ENCODE assay signal across 11 cellular contexts in the genomic region with DNA sequence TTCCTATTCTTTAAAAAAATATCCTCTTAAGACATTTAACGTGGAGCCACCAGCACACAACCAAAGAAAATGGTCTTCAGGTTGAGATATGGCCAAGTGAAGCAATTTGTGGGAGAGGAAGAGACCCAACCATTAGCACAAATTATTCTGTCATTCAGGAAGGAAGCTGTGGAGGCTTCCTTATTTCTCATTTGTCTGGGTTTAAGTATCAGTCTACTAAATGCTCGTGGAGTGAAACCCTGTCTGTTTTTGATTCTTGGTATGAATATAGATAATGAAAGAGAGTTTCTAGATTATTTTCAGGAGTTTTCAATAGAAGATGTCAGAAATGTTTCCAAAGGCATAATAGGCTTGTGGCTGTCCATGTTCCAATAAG.
DNase-seq lines count a peak whose midpoint lies in the region; ATAC-seq and TF ChIP-seq lines count a peak whose summit lies in the region.
"Had no signal": no experiment of that assay in that cellular context is flagged by ENCODE, and none has a peak within 500 bp of the region (broad histone marks: within the 10 kb centered on the region; RNA-seq: fewer than 3 reads in every experiment).

No MANE protein-coding gene starts in this region.

- peak overlapping the region; percentile 54; the same call in 1 of the 2 replicates for H2AFZ ChIP-seq in Loucy (ENCODE audit: low read length)
- H2AFZ ChIP-seq: parathyroid adenoma had no signal

- peaks cover 18% of the 10 kb centered on the region for H3K9me3 Mint-ChIP-seq in activated T-cell treated with anti-CD3 and anti-CD28 coated beads, Interleukin-2, amount 50 U/mL, for 24 hours

- ATAC-seq in Right ventricle myocardium superior (ENCODE audit: poor library complexity) = peak; percentile 59

- peak overlapping the region; percentile 38 for H3K9ac ChIP-seq in Loucy (ENCODE audit: low read depth, low read length, poor library complexity, severe bottlenecking)
- H3K9ac ChIP-seq: parathyroid adenoma had no signal

- H3K27ac ChIP-seq in temporal lobe (ENCODE audit: low read depth, low read length) = peak overlapping the region; percentile 27
- H3K27ac ChIP-seq: parathyroid adenoma, RWPE1 had no signal

- H3K4me3 Mint-ChIP-seq in activated T-cell treated with anti-CD3 and anti-CD28 coated beads, Interleukin-2, amount 50 U/mL, for 24 hours = peak overlapping the region; percentile 38

- peaks cover 25% of the 10 kb centered on the region for H3K4me1 Mint-ChIP-seq in activated T-cell treated with anti-CD3 and anti-CD28 coated beads, Interleukin-2, amount 50 U/mL, for 24 hours (ENCODE audit: low read depth)

- no peaks in the 10 kb centered on the region for H3K9me2 ChIP-seq in Loucy (replicated peaks; ENCODE audit: low read depth, low read length)

- H3K4me2 ChIP-seq in Loucy (ENCODE audit: low read depth, low read length, poor library complexity, severe bottlenecking) = peak overlapping the region; percentile 73

- peaks cover 18% of the 10 kb centered on the region; the same call in 1 of the 2 replicates for H3K9me3 ChIP-seq in Loucy (ENCODE audit: insufficient read depth, low read depth, low read length)

- intact Hi-C loops in Right ventricle myocardium superior (cut with DNase I) (no loop called here), posterior cingulate gyrus (cut with DNase I) (no loop called here)

- peak overlapping the region; percentile 64 for H3K27ac Mint-ChIP-seq in activated T-cell treated with anti-CD3 and anti-CD28 coated beads, Interleukin-2, amount 50 U/mL, for 24 hours

- H3K36me3 ChIP-seq in Loucy (ENCODE audit: insufficient read depth, low read length) = no peaks in the 10 kb centered on the region

- no peaks in the 10 kb centered on the region for H4K20me1 ChIP-seq in Loucy (ENCODE audit: insufficient read depth, low read length, poor library complexity, severe bottlenecking)

- no peaks in the 10 kb centered on the region for H3K36me3 Mint-ChIP-seq in activated T-cell treated with anti-CD3 and anti-CD28 coated beads, Interleukin-2, amount 50 U/mL, for 24 hours (ENCODE audit: low read depth)

- peak overlapping the region; percentile 53 for H3K4me3 ChIP-seq in Loucy (ENCODE audit: low read length, poor library complexity, severe bottlenecking)

- peaks cover 32% of the 10 kb centered on the region for H3K4me1 ChIP-seq in Loucy (ENCODE audit: insufficient read depth, low read length, poor library complexity, severe bottlenecking)
- H3K4me1 ChIP-seq: parathyroid adenoma had no signal

- no peak for DNase-seq in activated T-cell treated with anti-CD3 and anti-CD28 coated beads, Interleukin-2, amount 50 U/mL, for 24 hours
- DNase-seq in activated T-cell treated with anti-CD3 and anti-CD28 coated beads, Interleukin-2, amount 50 U/mL, for 48 hours = no peak
- DNase-seq in Right ventricle myocardium superior (no peak), NCI-H2107 (lab: John Stamatoyannopoulos, UW) (no peak), T1000 (lab: John Stamatoyannopoulos, UW) (no peak), posterior cingulate gyrus (no peak)
- DNase-seq: NCI-H1694 treated with DMSO at 0.1 percent for 48 hours had no signal

- TF ChIP-seq CTCF in Loucy (conservative IDR thresholded peaks at IDR 0.05; ENCODE audit: low read length) = no peak

- no peaks in the 10 kb centered on the region for H3K79me2 ChIP-seq in Loucy (ENCODE audit: insufficient read depth, low read length)
- H3K79me2 ChIP-seq: parathyroid adenoma had no signal

- H3K27me3 Mint-ChIP-seq in activated T-cell treated with anti-CD3 and anti-CD28 coated beads, Interleukin-2, amount 50 U/mL, for 24 hours = peaks cover 10% of the 10 kb centered on the region

- H3K27me3 ChIP-seq in Loucy (ENCODE audit: insufficient read depth, low read length, poor library complexity, severe bottlenecking) = no peaks in the 10 kb centered on the region

- H3F3A ChIP-seq in Loucy (ENCODE audit: low read depth) = 0 out of 2 replicates have a peak, but pooled peaks cover 6% of the 10 kb centered on the region
